In the genomic region with DNA sequence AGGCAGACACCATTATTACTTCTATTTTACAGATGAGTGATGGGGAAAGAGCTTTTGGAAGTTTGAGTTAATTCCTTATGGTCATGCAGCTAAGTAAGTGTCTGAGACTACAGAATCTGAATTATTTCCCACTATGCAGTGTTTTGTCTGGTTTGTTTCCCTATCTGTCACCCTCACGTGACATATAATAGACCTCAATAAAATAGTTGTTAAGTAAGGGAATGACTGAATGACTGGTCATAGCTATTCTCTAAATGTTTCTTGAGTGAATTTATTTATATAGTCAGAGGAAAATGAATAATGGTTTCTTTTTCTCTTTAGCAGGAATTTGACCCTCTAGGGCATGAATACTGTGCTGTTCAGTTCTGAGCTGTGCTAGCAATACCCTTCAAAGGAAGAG, we compare ENCODE assay signal across 24 cellular contexts. TPM values are rescaled to one million over a fixed set of nuclear protein-coding genes. Genes with fewer than 3 reads are reported as not detected.
A peak's percentile ranks its signal among the peaks of the same experiment; 100 is the strongest.
DNase-seq lines count a peak whose midpoint lies in the region; ATAC-seq and TF ChIP-seq lines count a peak whose summit lies in the region.
"Had no signal": no experiment of that assay in that cellular context is flagged by ENCODE, and none has a peak within 500 bp of the region (broad histone marks: within the 10 kb centered on the region; RNA-seq: fewer than 3 reads in every experiment).

No MANE protein-coding gene starts in this region.

- peak overlapping the region; percentile 44 for H3K27ac ChIP-seq in foreskin keratinocyte
- H3K27ac ChIP-seq: breast epithelium, hepatocyte, psoas muscle, thoracic aorta had no signal

- peak; percentile 53 for ATAC-seq in foreskin keratinocyte
- no peak for ATAC-seq in HG02973 (IDR thresholded peaks at IDR 0.05; ENCODE audit: unreplicated experiment)
- ATAC-seq: esophagus mucosa, left cardiac atrium, psoas muscle, T-helper 17 cell had no signal

- peak; percentile 36 for DNase-seq in A172 (ENCODE audit: low spot score)
- peak; percentile 75 for DNase-seq in GM04503 (ENCODE audit: low read depth)
- DNase-seq in astrocyte of the hippocampus (ENCODE audit: low read depth, low spot score) = peak; percentile 37
- DNase-seq in foreskin keratinocyte = peak; percentile 72 to 83
- DNase-seq in iPS-NIHi11 (ENCODE audit: low spot score) = no peak
- DNase-seq in GM19240 (ENCODE audit: insufficient read length, low spot score) = no peak
- DNase-seq in stimulated activated naive CD4-positive, alpha-beta T cell (lab: John Stamatoyannopoulos, UW) = no peak
- DNase-seq: 8988T; activated CD4-positive, alpha-beta memory T cell treated with anti-CD3 and anti-CD28 coated beads, Interleukin-2, amount 10 ng/mL, durations not matched to agents 7 days and 5 days; activated naive CD4-positive, alpha-beta T cell treated with anti-CD3 and anti-CD28 coated beads for 36 hours; activated T-cell treated with anti-CD3 and anti-CD28 coated beads, Interleukin-2, amount 50 U/mL, for 24 hours; CD4-positive, alpha-beta memory T cell; DND-41; left cardiac atrium; NCI-H2029 treated with DMSO at 0.1 percent for 48 hours; NCI-H524 treated with DMSO at 0.1 percent for 48 hours; SHP77 treated with DMSO at 0.1 percent for 48 hours; T-helper 17 cell had no signal

- no peak for TF ChIP-seq CTCF in foreskin keratinocyte (conservative IDR thresholded peaks at IDR 0.05)

- no peaks in the 10 kb centered on the region for H3K27me3 ChIP-seq in foreskin keratinocyte
- H3K27me3 ChIP-seq: breast epithelium, hepatocyte had no signal

- H3K4me1 ChIP-seq in foreskin keratinocyte = peaks cover 49% of the 10 kb centered on the region
- H3K4me1 ChIP-seq: breast epithelium had no signal

RNA-seq across cellular contexts. Expression of gene TRIM32, which starts 10.2 kb away (rescaled TPM):
- total RNA-seq in A172 (2014; rRNA removed; shearing (Covaris generic)) = 30.5 and 31.7 TPM in 2 replicates
- 21.3 and 24.6 TPM in 2 replicates for total RNA-seq in foreskin keratinocyte
- 9.0 and 10.0 TPM in 2 replicates for polyA plus RNA-seq in foreskin keratinocyte

Comparison
In these comparisons a context has a peak if more than half of its experiments do, and no peak if none do; other contexts are left out.
1. DNase-seq: peak in A172 (single experiment), GM04503 (single experiment), astrocyte of the hippocampus (single experiment) and foreskin keratinocyte (2 of 2); none in iPS-NIHi11 (single experiment), GM19240 (single experiment) and stimulated activated naive CD4-positive, alpha-beta T cell (0 of 6).